8 cellular contexts compared by ENCODE assay signal in the genomic region with DNA sequence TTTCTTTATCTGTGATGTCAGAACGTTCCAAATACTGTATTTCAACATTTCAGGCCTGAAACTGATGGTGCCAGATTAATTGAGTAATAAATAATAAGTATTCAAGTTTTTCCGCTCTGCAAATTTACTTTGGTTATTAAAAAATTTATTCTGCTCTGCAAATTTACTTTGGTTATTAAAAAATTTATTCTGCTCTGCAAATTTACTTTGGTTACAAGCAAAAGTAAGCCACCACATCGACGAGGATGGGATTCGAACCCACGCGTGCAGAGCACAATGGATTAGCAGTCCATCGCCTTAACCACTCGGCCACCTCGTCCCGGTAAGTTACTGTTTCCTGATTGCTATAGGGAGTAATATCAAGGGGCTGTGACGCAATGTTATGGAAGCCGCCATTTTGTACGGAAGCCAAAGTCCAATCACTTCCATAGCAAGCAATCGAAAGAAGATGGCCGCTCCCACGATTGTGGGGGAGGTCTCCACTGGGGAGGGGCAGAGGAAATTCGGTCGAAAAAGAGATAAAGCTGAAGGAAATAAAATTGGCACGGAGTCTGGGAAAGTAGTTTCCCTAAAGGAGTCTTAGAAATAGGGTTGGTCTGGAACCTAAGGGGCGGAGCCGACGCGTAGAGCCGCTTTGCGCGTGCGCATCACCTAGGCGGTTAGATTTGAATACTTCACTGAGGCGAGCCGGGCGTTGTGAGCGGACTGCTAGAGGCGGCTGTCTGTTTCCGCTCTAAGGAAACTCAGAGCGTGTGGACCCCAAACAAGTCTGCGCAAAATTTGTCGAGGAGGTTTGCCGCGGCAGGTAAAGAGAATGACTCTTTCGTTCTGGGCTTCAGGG. TPM values are rescaled to one million over a fixed set of nuclear protein-coding genes. Genes with fewer than 3 reads are reported as not detected.
DNase-seq lines count a peak whose midpoint lies in the region; ATAC-seq and TF ChIP-seq lines count a peak whose summit lies in the region.

KNL1 (plus strand) TSS at position 662 of the 841 bp plus-strand sequence. CDS start 8,683 bp downstream, outside the sequence.

- no peaks in the 10 kb centered on the region for H3K36me3 Mint-ChIP-seq in type B pancreatic cell

- peaks cover 0 to 33% (median 12%) of the 10 kb centered on the region in 9 donors for H3K4me1 ChIP-seq in heart right ventricle

- peak within 1 kb of the TSS; percentile 99 for H3K27ac Mint-ChIP-seq in type B pancreatic cell

- in situ Hi-C loops in GM13976 (cut with MboI; ENCODE audit: low sequenced_read_pairs, unreplicated experiment), result no loop called here

- ATAC-seq in HG02884 (IDR thresholded peaks at IDR 0.05; ENCODE audit: unreplicated experiment) (peak; percentile 67), heart right ventricle (peak; percentile 94 to 97 (median 96))

- H3K27me3 ChIP-seq in heart right ventricle, result no peaks in the 10 kb centered on the region

- no peaks in the 10 kb centered on the region for H3K36me3 ChIP-seq in heart right ventricle

- TF ChIP-seq CTCF in GM13976 (IDR thresholded peaks at IDR 0.05; ENCODE audit: borderline replicate concordance, control extremely low read depth, extremely low read depth, insufficient read depth, missing control alignments) (no peak), heart right ventricle (IDR thresholded peaks at IDR 0.05) (peak in 1 of 9 donors; percentile 18), type B pancreatic cell (conservative IDR thresholded peaks at IDR 0.05) (no peak)

- H3K9me3 ChIP-seq in heart right ventricle, result no peaks in the 10 kb centered on the region

- peak within 1 kb of the TSS; percentile 55 to 97 (median 89) for H3K27ac ChIP-seq in heart right ventricle

- H3K4me3 Mint-ChIP-seq in type B pancreatic cell, result peak within 1 kb of the TSS; percentile 97

- H3K4me3 ChIP-seq in heart right ventricle, result peak within 1 kb of the TSS; percentile 41 to 88 (median 62)

- H3K4me1 Mint-ChIP-seq in type B pancreatic cell (ENCODE audit: unreplicated experiment), result peaks cover 19% of the 10 kb centered on the region

- intact Hi-C loops in T-helper 1 cell treated with Interleukin-12 subunit alpha and Interleukin-12 subunit beta and Interleukin-4 antibody, amounts not matched to agents 30 ng/mL and 1 ng/mL, for 36 hours (cut with micrococcal nuclease), result loop anchor here (1.0 to 10.0 kb wide), 9 partner anchors 25 to 521 kb away; partner anchors contain the start of genes CCDC32, DNAJC17, KNSTRN and RMDN3
- intact Hi-C loops in heart right ventricle (cut with DNase I), result loop anchor here in 6 of 10 donors (5.0 to 10.0 kb wide), 3 partner anchors 79 to 301 kb away; partner anchors contain the start of gene VPS18 (in 5 of the 6)

- peaks cover 6% of the 10 kb centered on the region for H3K27me3 Mint-ChIP-seq in type B pancreatic cell

- H3K9me3 Mint-ChIP-seq in type B pancreatic cell, result no peaks in the 10 kb centered on the region

- 3 to 4% methylated on average over 41 of the region's 41 CpGs for WGBS in heart right ventricle, 2 donors

- DNase-seq in GM13976 (ENCODE audit: low spot score) (peak; percentile 88), NCI-H1694 (lab: John Stamatoyannopoulos, UW) (peak; percentile 93), amniotic epithelial cell (ENCODE audit: low read depth) (peak; percentile 87), heart right ventricle (peak; percentile 85 to 95), pons (ENCODE audit: low spot score) (peak; percentile 98), type B pancreatic cell (ENCODE audit: extremely low spot score, unreplicated experiment) (peak; percentile 94)

RNA-seq across cellular contexts. Expression of gene KNL1, which starts in this region (rescaled TPM):
- total RNA-seq in T-helper 1 cell treated with Interleukin-12 subunit alpha and Interleukin-12 subunit beta and Interleukin-4 antibody, amounts not matched to agents 30 ng/mL and 1 ng/mL, for 36 hours, result 36.6 and 43.4 TPM in 2 replicates
- total RNA-seq in heart right ventricle, result 1 to 10 TPM in 4 of 10 donors, under 1 TPM in 6; 0.21 to 2.6 (median 0.73) TPM
- under 1 TPM; 0.10 to 0.22 TPM for polyA plus RNA-seq in heart right ventricle
- 7.6 and 21.4 TPM in 2 replicates for total RNA-seq in type B pancreatic cell (ENCODE audit: low replicate concordance)

Comparison
In these comparisons a context has a peak if more than half of its experiments do, and no peak if none do; other contexts are left out.
1. Peak in every context shown above with its lines: DNase-seq, ATAC-seq, H3K4me3 ChIP-seq and H3K27ac ChIP-seq.